In the genomic region with DNA sequence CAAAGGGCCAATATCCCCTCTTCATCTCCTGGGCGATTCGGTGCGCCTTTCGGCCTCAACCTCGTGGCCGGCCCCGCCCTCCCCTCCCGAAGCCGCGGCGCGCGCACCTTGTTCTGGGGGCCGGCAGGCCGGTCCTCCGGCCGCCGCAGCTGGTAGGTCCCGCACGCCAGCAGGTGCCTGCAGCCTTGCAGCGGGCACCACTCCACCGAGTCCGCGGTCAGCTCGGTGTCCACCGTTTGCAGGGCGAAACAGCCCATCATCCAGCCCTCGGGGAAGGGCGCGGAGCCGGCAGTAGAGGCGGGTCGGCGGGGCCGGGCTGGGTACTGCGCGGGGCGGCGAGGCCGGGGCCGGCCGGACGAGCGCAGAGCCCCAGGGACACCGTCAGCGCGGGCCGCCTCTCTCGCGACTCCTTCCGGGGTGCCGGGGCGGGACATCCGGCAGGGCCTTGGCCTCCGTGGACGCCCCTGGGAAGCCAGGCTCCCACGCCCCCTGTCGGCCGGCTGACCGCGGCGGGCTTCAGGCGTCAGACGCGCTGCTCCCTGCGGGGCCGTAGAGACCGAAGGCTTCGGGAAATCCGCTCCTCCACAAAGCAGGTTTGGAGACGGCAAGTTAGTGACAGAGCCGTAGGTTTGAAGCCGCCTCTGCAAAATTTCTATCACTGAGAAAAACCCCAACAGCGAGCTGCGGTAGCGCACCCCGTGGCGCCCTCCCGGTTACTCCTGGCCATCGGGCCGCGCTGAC, we compare ENCODE assay signal across 8 cellular contexts. TPM values are rescaled to one million over a fixed set of nuclear protein-coding genes. Genes with fewer than 3 reads are reported as not detected.
DNase-seq lines count a peak whose midpoint lies in the region; ATAC-seq, FAIRE-seq and TF ChIP-seq lines count a peak whose summit lies in the region.

A gene (minus strand): TSS at position 408 of the 741 bp plus-strand sequence. CDS start 148 bp downstream, at position 260.

- peak; percentile 92 for ATAC-seq in HG02798 (IDR thresholded peaks at IDR 0.05; ENCODE audit: poor library complexity, unreplicated experiment)

- H3K4me3 ChIP-seq in left ventricle myocardium inferior (peak within 1 kb of the TSS; percentile 98), prostate gland (peak within 1 kb of the TSS; percentile 81 to 90), urinary bladder (ENCODE audit: low read depth, low read length) (peak within 1 kb of the TSS; percentile 94)

- TF ChIP-seq CTCF in left ventricle myocardium inferior (IDR thresholded peaks at IDR 0.05; ENCODE audit: borderline replicate concordance): peak; percentile 97
- TF ChIP-seq CTCF in prostate gland (IDR thresholded peaks at IDR 0.05): peak; percentile 84 to 98 (median 96)

- FAIRE-seq in GM12891 (lab: Jason Lieb, UNC): peak; percentile 95

- WGBS in prostate gland: 1% methylated on average over 58 of the region's 82 CpGs
- WGBS in urinary bladder: under 1% methylated on average over 82 of the region's 82 CpGs

- H3K9me3 ChIP-seq in left ventricle myocardium inferior (replicated peaks): no peaks in the 10 kb centered on the region
- no peaks in the 10 kb centered on the region for H3K9me3 ChIP-seq in prostate gland

- H3K4me1 ChIP-seq in left ventricle myocardium inferior (peaks cover 64% of the 10 kb centered on the region), prostate gland (replicated peaks) (peaks cover 11% of the 10 kb centered on the region), urinary bladder (ENCODE audit: insufficient read depth) (no peaks in the 10 kb centered on the region)

- H3K36me3 ChIP-seq in left ventricle myocardium inferior: peaks cover 32% of the 10 kb centered on the region
- H3K36me3 ChIP-seq in prostate gland: peaks cover 0 to 5% of the 10 kb centered on the region in 2 donors
- peaks cover 3% of the 10 kb centered on the region for H3K36me3 ChIP-seq in urinary bladder (ENCODE audit: insufficient read depth)

- TF ChIP-seq POLR2A in GM12891 (IDR thresholded peaks at IDR 0.05; ENCODE audit: low read depth, low read length) (peak; percentile 61), prostate gland (IDR thresholded peaks at IDR 0.05) (peak; percentile 33)

- H3K27me3 ChIP-seq in left ventricle myocardium inferior (ENCODE audit: low read depth) (no peaks in the 10 kb centered on the region), prostate gland (replicated peaks; ENCODE audit: insufficient read depth) (no peaks in the 10 kb centered on the region)

- peak; percentile 100 for DNase-seq in GM12891 (ENCODE audit: insufficient read length, low spot score)
- peak; percentile 88 for DNase-seq in NCI-H1436 (lab: John Stamatoyannopoulos, UW)
- DNase-seq in T-helper 1 cell: peak; percentile 90 to 94 (median 93)
- peak; percentile 83 for DNase-seq in amniotic epithelial cell (ENCODE audit: low read depth)
- DNase-seq in left ventricle myocardium inferior: peak; percentile 97
- DNase-seq in prostate gland (ENCODE audit: low spot score): peak; percentile 93

- intact Hi-C loops in left ventricle myocardium inferior (cut with micrococcal nuclease): no loop called here
- intact Hi-C loops in prostate gland (cut with DNase I): no loop called here

- H3K27ac ChIP-seq in left ventricle myocardium inferior (replicated peaks): peak within 1 kb of the TSS; percentile 95
- H3K27ac ChIP-seq in prostate gland: peak within 1 kb of the TSS; percentile 73 to 78
- peak within 1 kb of the TSS; percentile 41 for H3K27ac ChIP-seq in urinary bladder (ENCODE audit: low read depth)

TF ChIP-seq in GM12891, 5 proteins besides CTCF, POLR2A, EP300 and RAD21:
- TF ChIP-seq POU2F2 (IDR thresholded peaks at IDR 0.05; ENCODE audit: low read depth, low read length): peak; percentile 15; the same call in 1 of the 2 replicates
- no peak for TF ChIP-seq SPI1 (IDR thresholded peaks at IDR 0.05; ENCODE audit: low read depth, low read length)
- peak; percentile 52; the same call in 1 of the 2 replicates for TF ChIP-seq POLR2AphosphoS5 (IDR thresholded peaks at IDR 0.05; ENCODE audit: low read depth, low read length)
TF ChIP-seq in GM12891: peak in this region for 2.

RNA-seq across cellular contexts. Expression of the gene that starts here (rescaled TPM):
- 16.5 TPM for polyA plus RNA-seq in GM12891 (2012; ENCODE audit: low read depth, missing spikeins)
- 18.0 TPM for total RNA-seq in left ventricle myocardium inferior
- total RNA-seq in prostate gland: 10 to 100 TPM; 34.3 to 62.4 TPM
- total RNA-seq in urinary bladder: 21.2 TPM
- 28.8 TPM for polyA plus RNA-seq in urinary bladder

Comparison
In these comparisons a context has a peak if more than half of its experiments do, and no peak if none do; other contexts are left out.
1. Peak in every context shown above with its lines: DNase-seq, ATAC-seq, H3K4me3 ChIP-seq and H3K27ac ChIP-seq.
2. H3K27ac ChIP-seq: peak in every context shown above with its lines; median percentile 95 in left ventricle myocardium inferior; 76 in prostate gland; 41 in urinary bladder.